Comparison of ENCODE assay signal across 8 cellular contexts in the genomic region with DNA sequence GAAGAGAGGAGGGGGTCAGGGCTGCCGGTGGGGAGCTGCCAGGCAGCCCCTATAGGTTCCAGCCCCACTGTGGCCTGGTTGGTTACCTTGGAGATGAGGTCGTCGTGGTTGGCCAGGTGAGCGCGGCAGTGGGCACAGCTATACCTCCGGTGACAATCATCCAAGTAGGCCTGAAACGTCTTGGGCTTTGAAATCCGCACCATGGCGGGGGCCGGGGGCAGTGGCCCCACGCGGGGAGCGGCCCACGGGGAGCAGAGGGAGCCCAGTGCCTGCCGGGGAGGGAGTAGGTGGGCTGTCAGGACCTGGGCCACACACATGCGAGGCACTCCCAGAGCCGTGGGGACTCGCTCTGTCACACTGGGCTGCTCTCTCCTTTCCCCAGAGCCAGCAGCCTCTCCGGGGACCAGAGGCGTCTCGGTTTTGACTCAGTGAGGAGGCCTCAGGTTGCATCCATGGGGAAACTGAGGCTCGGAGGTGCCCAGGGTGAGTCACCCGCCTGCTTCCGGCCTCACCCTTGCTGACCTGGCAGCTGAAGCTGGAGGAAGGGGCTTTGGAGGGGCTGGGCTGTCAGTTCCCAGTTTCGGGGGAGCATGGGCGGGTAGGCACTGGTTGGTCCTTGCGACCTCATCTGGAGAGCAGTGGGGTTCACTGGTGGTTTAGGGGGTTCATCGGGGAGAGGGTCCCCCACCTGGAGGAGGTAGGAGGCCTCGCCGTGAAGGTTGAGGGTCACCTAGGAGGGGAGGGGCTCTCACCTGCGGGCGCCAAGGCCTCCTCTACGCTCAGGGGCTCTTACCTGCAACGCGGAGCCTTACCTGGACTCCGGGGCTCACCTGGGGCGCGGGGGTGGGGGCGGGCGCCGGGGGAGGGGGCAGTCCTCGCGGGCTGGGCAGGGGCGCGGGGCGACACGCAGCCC. TPM values are rescaled to one million over a fixed set of nuclear protein-coding genes. Genes with fewer than 3 reads are reported as not detected.
DNase-seq lines count a peak whose midpoint lies in the region; ATAC-seq and TF ChIP-seq lines count a peak whose summit lies in the region.

No MANE protein-coding gene starts in this region.

- peaks cover 3% of the 10 kb centered on the region for H3K9me3 ChIP-seq in adipocyte (ENCODE audit: control insufficient read depth, low read length)

- CTCF ChIA-PET in activated CD4-positive, alpha-beta T cell treated with anti-CD3 and anti-CD28 coated beads for 36 hours (lab: Charles Lee) = no interaction called here

- peaks cover 23% of the 10 kb centered on the region for H3K36me3 Mint-ChIP-seq in activated CD4-positive, alpha-beta T cell treated with anti-CD3 and anti-CD28 coated beads for 36 hours (ENCODE audit: low read depth)

- peaks cover 36% of the 10 kb centered on the region for H3K4me1 Mint-ChIP-seq in activated CD4-positive, alpha-beta T cell treated with anti-CD3 and anti-CD28 coated beads for 36 hours

- intact Hi-C loops in activated CD4-positive, alpha-beta T cell treated with anti-CD3 and anti-CD28 coated beads for 36 hours (cut with DNase I, micrococcal nuclease) = loop anchor here in 1 of 2 experiments (1.0 to 10.0 kb wide), 7 partner anchors 19 to 1271 kb away; a partner anchor contains a TSS

- no peaks in the 10 kb centered on the region for H3K27me3 ChIP-seq in adipocyte (replicated peaks; ENCODE audit: control insufficient read depth, insufficient read depth, low read length)
- H3K27me3 ChIP-seq in kidney epithelial cell (ENCODE audit: control insufficient read depth, insufficient read depth, low read length) = no peaks in the 10 kb centered on the region

- H3K27ac ChIP-seq in temporal lobe (ENCODE audit: low read depth, low read length) = peak overlapping the region; percentile 100

- H3K4me3 ChIP-seq in adipocyte (ENCODE audit: low read length) (peak overlapping the region; percentile 83), kidney epithelial cell (ENCODE audit: low read depth, low read length) (peak overlapping the region; percentile 40)

- peaks cover 38% of the 10 kb centered on the region for H3K4me1 ChIP-seq in adipocyte (ENCODE audit: control insufficient read depth, insufficient read depth, low read length)

- H3K27ac Mint-ChIP-seq in activated CD4-positive, alpha-beta T cell treated with anti-CD3 and anti-CD28 coated beads for 36 hours = peak overlapping the region; percentile 83

- no peaks in the 10 kb centered on the region for H3K27me3 Mint-ChIP-seq in activated CD4-positive, alpha-beta T cell treated with anti-CD3 and anti-CD28 coated beads for 36 hours

- no peak for ATAC-seq in activated CD4-positive, alpha-beta T cell treated with anti-CD3 and anti-CD28 coated beads for 36 hours
- no peak for ATAC-seq in HG02571 (IDR thresholded peaks at IDR 0.05; ENCODE audit: unreplicated experiment)

- no peak for TF ChIP-seq CTCF in kidney epithelial cell (IDR thresholded peaks at IDR 0.05; ENCODE audit: insufficient read depth, low read length, poor library complexity, severe bottlenecking)

- H3K36me3 ChIP-seq in adipocyte (ENCODE audit: control insufficient read depth, insufficient read depth, low read length, severe bottlenecking) (peaks cover 13% of the 10 kb centered on the region), kidney epithelial cell (ENCODE audit: control insufficient read depth, insufficient read depth, low read length) (no peaks in the 10 kb centered on the region)

- DNase-seq in activated CD4-positive, alpha-beta T cell treated with anti-CD3 and anti-CD28 coated beads for 36 hours = peak; percentile 47
- DNase-seq in activated CD4-positive, alpha-beta T cell treated with anti-CD3 and anti-CD28 coated beads for 4 hours = no peak
- DNase-seq in adipocyte (ENCODE audit: low read depth) = no peak
- DNase-seq in kidney epithelial cell (ENCODE audit: low read depth) = no peak
- no peak for DNase-seq in activated gamma-delta T cell (lab: John Stamatoyannopoulos, UW)
- no peak for DNase-seq in NCI-H226

- POLR2A ChIA-PET in activated CD4-positive, alpha-beta T cell treated with anti-CD3 and anti-CD28 coated beads for 36 hours (lab: Charles Lee) = interaction anchor here (1.4 kb wide), 1 partner anchor 30 kb away, joined by 3 read pairs; a partner anchor contains a TSS

- H3K4me3 Mint-ChIP-seq in activated CD4-positive, alpha-beta T cell treated with anti-CD3 and anti-CD28 coated beads for 36 hours = peak overlapping the region; percentile 79

- peak overlapping the region; percentile 87 for H3K9ac ChIP-seq in adipocyte (ENCODE audit: low read length)

- peaks cover 14% of the 10 kb centered on the region for H3K9me3 Mint-ChIP-seq in activated CD4-positive, alpha-beta T cell treated with anti-CD3 and anti-CD28 coated beads for 36 hours (ENCODE audit: low read depth)

RNA-seq across cellular contexts. Expression of a gene that starts 0.6 kb away (rescaled TPM):
- 10 to 100 TPM; 17.4 to 19.1 TPM for total RNA-seq in activated CD4-positive, alpha-beta T cell treated with anti-CD3 and anti-CD28 coated beads for 36 hours
- total RNA-seq in kidney epithelial cell (25.5 and 32.3 TPM in 2 replicates), temporal lobe (25.8 TPM)

RNA-seq across cellular contexts. Expression of a gene that starts 3.7 kb away (rescaled TPM):
- total RNA-seq in activated CD4-positive, alpha-beta T cell treated with anti-CD3 and anti-CD28 coated beads for 36 hours = 1 to 10 TPM; 2.7 to 3.0 TPM
- 0.55 and 0.58 TPM in 2 replicates for total RNA-seq in kidney epithelial cell
- total RNA-seq in temporal lobe = 0.25 TPM

RNA-seq across cellular contexts. Expression of a gene that starts 17.9 kb away (rescaled TPM):
- total RNA-seq in activated CD4-positive, alpha-beta T cell treated with anti-CD3 and anti-CD28 coated beads for 36 hours = 1 to 10 TPM; 6.1 to 7.0 TPM
- total RNA-seq in kidney epithelial cell = 0.14 and 0.50 TPM in 2 replicates
- total RNA-seq in temporal lobe = 1.7 TPM

RNA-seq across cellular contexts. Expression of a gene that starts 19.6 kb away (rescaled TPM):
- total RNA-seq in activated CD4-positive, alpha-beta T cell treated with anti-CD3 and anti-CD28 coated beads for 36 hours = 100 to 1,000 TPM; 106 to 113 TPM
- total RNA-seq in kidney epithelial cell = 126 and 139 TPM in 2 replicates
- 52.1 TPM for total RNA-seq in temporal lobe

RNA-seq across cellular contexts. Expression of a gene that starts 27.6 kb away (rescaled TPM):
- total RNA-seq in activated CD4-positive, alpha-beta T cell treated with anti-CD3 and anti-CD28 coated beads for 36 hours = 10 to 100 TPM; 59.0 to 81.7 TPM
- total RNA-seq in kidney epithelial cell (35.9 and 40.8 TPM in 2 replicates), temporal lobe (18.7 TPM)
